ENCODE assay signal across 1 cellular context in genomic region chr1:247431643-247432042, GRCh38.
TF ChIP-seq lines count a peak whose summit lies in the region.

No MANE protein-coding gene starts in this region.

TF ChIP-seq in K562, 482 proteins besides CTCF, POLR2A, EP300 and RAD21:
- TF ChIP-seq HIVEP1 (CRISPR knock-in tag; IDR thresholded peaks at IDR 0.05) (no peak), THRAP3 (IDR thresholded peaks at IDR 0.05; ENCODE audit: borderline replicate concordance) (no peak), BDP1 (IDR thresholded peaks at IDR 0.05; ENCODE audit: insufficient read depth, insufficient read length) (no peak), DEAF1 (CRISPR knock-in tag; IDR thresholded peaks at IDR 0.05) (0 out of 2 replicates have a peak, but pooled peaks have one; percentile 13), EHMT2 (IDR thresholded peaks at IDR 0.05) (no peak), ZNF785 (CRISPR knock-in tag; IDR thresholded peaks at IDR 0.05) (no peak), GTF2E2 (tag; IDR thresholded peaks at IDR 0.05) (no peak), RFX1 (IDR thresholded peaks at IDR 0.05) (no peak), SIX5 (IDR thresholded peaks at IDR 0.05; ENCODE audit: borderline replicate concordance in 1 of 2, insufficient read depth in 1 of 2, low read depth in 1 of 2, low read length in 2 of 2) (no peak), MTA1 (IDR thresholded peaks at IDR 0.05; ENCODE audit: borderline replicate concordance) (no peak), ID3 (CRISPR knock-in tag; IDR thresholded peaks at IDR 0.05) (no peak), ID3 (tag; IDR thresholded peaks at IDR 0.05) (no peak), PRDM10 (IDR thresholded peaks at IDR 0.05; ENCODE audit: partially characterized antibody) (peak; percentile 45), ZNF695 (CRISPR knock-in tag; IDR thresholded peaks at IDR 0.05) (no peak), KLF13 (tag; IDR thresholded peaks at IDR 0.05; ENCODE audit: borderline replicate concordance, low read depth) (no peak)
